Comparison of ENCODE assay signal across 19 cellular contexts in genomic region chr18:58624011-58624410, GRCh38. TPM values are rescaled to one million over a fixed set of nuclear protein-coding genes. Genes with fewer than 3 reads are reported as not detected.
A peak's percentile ranks its signal among the peaks of the same experiment; 100 is the strongest.
DNase-seq lines count a peak whose midpoint lies in the region; ATAC-seq and TF ChIP-seq lines count a peak whose summit lies in the region.
"Had no signal": no experiment of that assay in that cellular context is flagged by ENCODE, and none has a peak within 500 bp of the region (broad histone marks: within the 10 kb centered on the region; RNA-seq: fewer than 3 reads in every experiment).

No MANE protein-coding gene starts in this region.

- intact Hi-C loops in left ventricle myocardium inferior (cut with micrococcal nuclease) = no loop called here
- intact Hi-C loops in psoas muscle (cut with DNase I) = no loop called here

- H3K36me3 ChIP-seq in GM23338 (ENCODE audit: insufficient read depth) = no peaks in the 10 kb centered on the region
- no peaks in the 10 kb centered on the region for H3K36me3 ChIP-seq in brain microvascular endothelial cell (replicated peaks)
- no peaks in the 10 kb centered on the region for H3K36me3 ChIP-seq in left ventricle myocardium inferior
- H3K36me3 ChIP-seq in psoas muscle (ENCODE audit: insufficient read depth in 1 of 2, low read depth in 1 of 2) = no peaks in the 10 kb centered on the region
- H3K36me3 ChIP-seq: Peyer's patch had no signal

- in situ Hi-C loops in brain microvascular endothelial cell (cut with HindIII; ENCODE audit: low pct_ligation_motif_present, low sequenced_read_pairs) = no loop called here

- 0 out of 2 replicates have a peak overlapping the region, but pooled peaks have one; percentile 56 for H2AFZ ChIP-seq in GM23338

- 70 to 86% (median 75%) methylated on average over 6 of the region's 6 CpGs for WGBS in psoas muscle, 3 donors

- ATAC-seq in GM23338 (no peak), psoas muscle (peak; percentile 38 to 63 (median 50)), HG02885 (IDR thresholded peaks at IDR 0.05; ENCODE audit: poor library complexity, unreplicated experiment) (no peak)

- H3K79me2 ChIP-seq in GM23338 (replicated peaks; ENCODE audit: insufficient read depth) = no peaks in the 10 kb centered on the region

- H3K27me3 ChIP-seq in GM23338 (ENCODE audit: insufficient read depth) = no peaks in the 10 kb centered on the region
- no peaks in the 10 kb centered on the region for H3K27me3 ChIP-seq in brain microvascular endothelial cell (replicated peaks)
- no peaks in the 10 kb centered on the region for H3K27me3 ChIP-seq in left ventricle myocardium inferior (ENCODE audit: low read depth)
- no peaks in the 10 kb centered on the region for H3K27me3 ChIP-seq in psoas muscle (ENCODE audit: insufficient read depth in 3 of 3, low read length in 2 of 3)
- H3K27me3 ChIP-seq: Peyer's patch had no signal

- no peak for DNase-seq in GM23338 (ENCODE audit: low spot score)
- peak; percentile 62 for DNase-seq in brain microvascular endothelial cell
- DNase-seq in left ventricle myocardium inferior = no peak
- DNase-seq in psoas muscle = no peak
- no peak for DNase-seq in stimulated activated CD4-positive, alpha-beta T cell treated with anti-CD3 and anti-CD28 coated beads, Interleukin-4, amount 100 ng/mL, for 1 hour
- no peak for DNase-seq in glutamatergic neuron
- DNase-seq: ACHN; Calu3; CD4-positive, alpha-beta T cell; DND-41; H7; IMR-90; NCI-H1930; NCI-H2171; NCI-H510A treated with DMSO at 0.1 percent for 48 hours; Peyer's patch; SIG-M5 had no signal

- H3K27ac ChIP-seq in GM23338 (ENCODE audit: low read depth) = no peak overlapping the region
- no peak overlapping the region for H3K27ac ChIP-seq in brain microvascular endothelial cell
- H3K27ac ChIP-seq in left ventricle myocardium inferior (replicated peaks) = peak overlapping the region; percentile 81
- H3K27ac ChIP-seq in psoas muscle = peak overlapping the region; percentile 87
- H3K27ac ChIP-seq: Peyer's patch had no signal

- H3K27ac Mint-ChIP-seq in GM23338 = no peak overlapping the region
- no peak overlapping the region for H3K27ac Mint-ChIP-seq in glutamatergic neuron (ENCODE audit: unreplicated experiment)
- H3K27ac Mint-ChIP-seq: B cell; CD4-positive, alpha-beta T cell had no signal

- H4K20me1 ChIP-seq in GM23338 (replicated peaks; ENCODE audit: insufficient read depth) = no peaks in the 10 kb centered on the region

- H3K4me1 ChIP-seq in GM23338 (ENCODE audit: insufficient read depth) (peaks cover 6% of the 10 kb centered on the region), left ventricle myocardium inferior (peaks cover 47% of the 10 kb centered on the region), psoas muscle (peaks cover 7% of the 10 kb centered on the region)
- H3K4me1 ChIP-seq: Peyer's patch had no signal

- H3K9me3 Mint-ChIP-seq in GM23338 = no peaks in the 10 kb centered on the region; the same call in 2 of the 3 replicates
- no peaks in the 10 kb centered on the region for H3K9me3 Mint-ChIP-seq in glutamatergic neuron (ENCODE audit: unreplicated experiment)
- H3K9me3 Mint-ChIP-seq: CD4-positive, alpha-beta T cell had no signal

- peaks cover 25% of the 10 kb centered on the region; the same call in 2 of the 3 replicates for H3K4me1 Mint-ChIP-seq in GM23338
- H3K4me1 Mint-ChIP-seq in glutamatergic neuron (ENCODE audit: low read depth, unreplicated experiment) = no peaks in the 10 kb centered on the region

- H3K9me3 ChIP-seq in left ventricle myocardium inferior (replicated peaks) (no peaks in the 10 kb centered on the region), psoas muscle (no peaks in the 10 kb centered on the region)
- H3K9me3 ChIP-seq: Peyer's patch had no signal

- H3F3A ChIP-seq in GM23338 (replicated peaks; ENCODE audit: low read depth) = 0 out of 2 replicates have a peak, but pooled peaks cover 2% of the 10 kb centered on the region

- no peak overlapping the region for H3K4me3 Mint-ChIP-seq in GM23338
- no peak overlapping the region for H3K4me3 Mint-ChIP-seq in glutamatergic neuron (ENCODE audit: unreplicated experiment)
- H3K4me3 Mint-ChIP-seq: B cell; CD4-positive, alpha-beta T cell had no signal

- H3K27me3 Mint-ChIP-seq in GM23338 (ENCODE audit: insufficient read depth, low read depth, poor library complexity) (peaks cover 7% of the 10 kb centered on the region), glutamatergic neuron (ENCODE audit: unreplicated experiment) (no peaks in the 10 kb centered on the region)
- H3K27me3 Mint-ChIP-seq: B cell; CD4-positive, alpha-beta T cell had no signal

- TF ChIP-seq CTCF in GM23338 (conservative IDR thresholded peaks at IDR 0.05; ENCODE audit: low read depth in 2 of 2) (no peak), brain microvascular endothelial cell (IDR thresholded peaks at IDR 0.05; ENCODE audit: low read depth, low read length, missing control alignments) (no peak), left ventricle myocardium inferior (IDR thresholded peaks at IDR 0.05; ENCODE audit: borderline replicate concordance) (no peak), psoas muscle (IDR thresholded peaks at IDR 0.05) (no peak), glutamatergic neuron (IDR thresholded peaks at IDR 0.05; ENCODE audit: partially characterized antibody, unreplicated experiment) (no peak)

- H3K4me3 ChIP-seq in GM23338 = no peak overlapping the region
- H3K4me3 ChIP-seq in brain microvascular endothelial cell (ENCODE audit: low read depth, low read length) = no peak overlapping the region
- H3K4me3 ChIP-seq in left ventricle myocardium inferior = peak overlapping the region; percentile 61
- no peak overlapping the region for H3K4me3 ChIP-seq in psoas muscle
- H3K4me3 ChIP-seq: Peyer's patch had no signal

- no peaks in the 10 kb centered on the region for H3K9me2 ChIP-seq in GM23338 (ENCODE audit: insufficient read depth)

- H3K36me3 Mint-ChIP-seq in GM23338 (ENCODE audit: low read depth) (no peaks in the 10 kb centered on the region), glutamatergic neuron (ENCODE audit: unreplicated experiment) (no peaks in the 10 kb centered on the region)

- no peak overlapping the region for H3K4me2 ChIP-seq in GM23338

TF ChIP-seq in GM23338, 12 proteins besides CTCF, POLR2A, EP300 and RAD21:
- no peak for TF ChIP-seq ETS1 (IDR thresholded peaks at IDR 0.05)
- TF ChIP-seq POLR2AphosphoS5 (IDR thresholded peaks at IDR 0.05; ENCODE audit: low read depth) = no peak
- no peak for TF ChIP-seq JUNB (IDR thresholded peaks at IDR 0.05; ENCODE audit: unreplicated experiment)
- TF ChIP-seq, protein P1, sequence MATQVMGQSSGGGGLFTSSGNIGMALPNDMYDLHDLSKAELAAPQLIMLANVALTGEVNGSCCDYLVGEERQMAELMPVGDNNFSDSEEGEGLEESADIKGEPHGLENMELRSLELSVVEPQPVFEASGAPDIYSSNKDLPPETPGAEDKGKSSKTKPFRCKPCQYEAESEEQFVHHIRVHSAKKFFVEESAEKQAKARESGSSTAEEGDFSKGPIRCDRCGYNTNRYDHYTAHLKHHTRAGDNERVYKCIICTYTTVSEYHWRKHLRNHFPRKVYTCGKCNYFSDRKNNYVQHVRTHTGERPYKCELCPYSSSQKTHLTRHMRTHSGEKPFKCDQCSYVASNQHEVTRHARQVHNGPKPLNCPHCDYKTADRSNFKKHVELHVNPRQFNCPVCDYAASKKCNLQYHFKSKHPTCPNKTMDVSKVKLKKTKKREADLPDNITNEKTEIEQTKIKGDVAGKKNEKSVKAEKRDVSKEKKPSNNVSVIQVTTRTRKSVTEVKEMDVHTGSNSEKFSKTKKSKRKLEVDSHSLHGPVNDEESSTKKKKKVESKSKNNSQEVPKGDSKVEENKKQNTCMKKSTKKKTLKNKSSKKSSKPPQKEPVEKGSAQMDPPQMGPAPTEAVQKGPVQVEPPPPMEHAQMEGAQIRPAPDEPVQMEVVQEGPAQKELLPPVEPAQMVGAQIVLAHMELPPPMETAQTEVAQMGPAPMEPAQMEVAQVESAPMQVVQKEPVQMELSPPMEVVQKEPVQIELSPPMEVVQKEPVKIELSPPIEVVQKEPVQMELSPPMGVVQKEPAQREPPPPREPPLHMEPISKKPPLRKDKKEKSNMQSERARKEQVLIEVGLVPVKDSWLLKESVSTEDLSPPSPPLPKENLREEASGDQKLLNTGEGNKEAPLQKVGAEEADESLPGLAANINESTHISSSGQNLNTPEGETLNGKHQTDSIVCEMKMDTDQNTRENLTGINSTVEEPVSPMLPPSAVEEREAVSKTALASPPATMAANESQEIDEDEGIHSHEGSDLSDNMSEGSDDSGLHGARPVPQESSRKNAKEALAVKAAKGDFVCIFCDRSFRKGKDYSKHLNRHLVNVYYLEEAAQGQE (IDR thresholded peaks at IDR 0.05; ENCODE audit: unreplicated experiment) = no peak

RNA-seq across cellular contexts. Expression of gene ALPK2, which starts 4.9 kb away (rescaled TPM):
- 0.03 and 1.4 TPM in 2 replicates for total RNA-seq in GM23338 (2014; rRNA removed; shearing (Covaris generic))
- polyA plus RNA-seq in GM23338 (2016; fragmentation: Nextera tagmentation; extraction: Ambion mirVana) (0.14 and 0.23 TPM in 2 replicates), psoas muscle (10 to 100 TPM in 2 of 3 donors, 1 to 10 TPM in 1; 9.6 to 34.1 (median 22.0) TPM)
- total RNA-seq in left ventricle myocardium inferior (182 TPM), psoas muscle (100 to 1,000 TPM in 1 of 4 donors, 10 to 100 TPM in 3; 53.8 to 108 (median 63.4) TPM), glutamatergic neuron (ENCODE audit: unreplicated experiment) (0.37 TPM)
- total RNA-seq: Calu3 had no signal

RNA-seq across cellular contexts. Expression of gene MALT1, which starts 47.3 kb away (rescaled TPM):
- total RNA-seq in GM23338 (2014; rRNA removed; shearing (Covaris generic)) = 16.3 and 18.8 TPM in 2 replicates
- polyA plus RNA-seq in GM23338 (2016; fragmentation: Nextera tagmentation; extraction: Ambion mirVana) (5.2 and 5.4 TPM in 2 replicates), psoas muscle (10 to 100 TPM in 1 of 3 donors, 1 to 10 TPM in 2; 3.2 to 10.3 (median 6.5) TPM)
- total RNA-seq in left ventricle myocardium inferior (8.6 TPM), psoas muscle (10 to 100 TPM in 2 of 4 donors, 1 to 10 TPM in 2; 7.1 to 11.2 (median 9.8) TPM), glutamatergic neuron (ENCODE audit: unreplicated experiment) (8.5 TPM)

Comparison
In these comparisons a context has a peak if more than half of its experiments do, and no peak if none do; other contexts are left out.
1. ATAC-seq: peak in psoas muscle (4 of 4); none in GM23338 (single experiment) and HG02885 (single experiment).
2. H3K27ac ChIP-seq: peak in left ventricle myocardium inferior (single experiment) and psoas muscle (single experiment); none in GM23338 (single experiment) and brain microvascular endothelial cell (single experiment).
3. RNA of gene ALPK2, which starts 4.9 kb away (total RNA-seq): 182 TPM in left ventricle myocardium inferior (single experiment) and 53.8 to 108 TPM in psoas muscle; 0.37 TPM in glutamatergic neuron (single experiment) and 0.03 to 1.4 TPM in GM23338; every median in the first group is over 10 times any median in the second.